In the genomic region with DNA sequence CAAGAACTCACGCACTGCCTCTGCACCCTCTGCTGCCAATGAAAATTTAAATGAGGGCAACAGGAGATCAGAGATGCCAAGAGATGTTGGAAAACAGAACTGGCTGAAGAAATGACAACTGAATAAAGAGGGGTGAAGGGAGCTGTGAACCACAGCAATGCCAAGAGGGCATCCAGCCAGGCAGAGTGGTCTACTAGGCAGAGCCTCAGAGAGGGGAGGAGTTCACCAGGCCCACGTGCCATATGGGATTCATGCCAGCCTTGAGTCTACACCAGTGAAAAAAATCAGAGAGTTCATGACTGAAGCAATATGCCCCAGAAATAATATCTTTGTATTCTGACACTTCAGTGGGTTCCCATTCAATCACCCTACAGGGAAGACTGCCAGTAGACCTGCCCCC, we compare ENCODE assay signal across 18 cellular contexts. TPM values are rescaled to one million over a fixed set of nuclear protein-coding genes. Genes with fewer than 3 reads are reported as not detected.
DNase-seq lines count a peak whose midpoint lies in the region; ATAC-seq and FAIRE-seq lines count a peak whose summit lies in the region.
"Had no signal": no experiment of that assay in that cellular context is flagged by ENCODE, and none has a peak within 500 bp of the region (broad histone marks: within the 10 kb centered on the region; RNA-seq: fewer than 3 reads in every experiment).

No MANE protein-coding gene starts in this region.

- H3K4me1 Mint-ChIP-seq in activated CD8-positive, alpha-beta T cell treated with anti-CD3 and anti-CD28 coated beads, Interleukin-2, amount 10 ng/mL, durations not matched to agents 7 days and 5 days (ENCODE audit: low read depth): peaks cover 61% of the 10 kb centered on the region
- H3K4me1 Mint-ChIP-seq in memory B cell: peaks cover 54% of the 10 kb centered on the region

- peaks cover 81% of the 10 kb centered on the region for H3K36me3 Mint-ChIP-seq in activated CD8-positive, alpha-beta T cell treated with anti-CD3 and anti-CD28 coated beads, Interleukin-2, amount 10 ng/mL, durations not matched to agents 7 days and 5 days (ENCODE audit: low read depth)
- H3K36me3 Mint-ChIP-seq in memory B cell: peaks cover 32% of the 10 kb centered on the region

- POLR2A ChIA-PET in activated CD8-positive, alpha-beta T cell treated with anti-CD3 and anti-CD28 coated beads, Interleukin-2, amount 10 ng/mL, durations not matched to agents 7 days and 5 days (lab: Charles Lee): no interaction called here

- FAIRE-seq in frontal cortex (lab: Jason Lieb, UNC): no peak

- no peaks in the 10 kb centered on the region for H3K27me3 Mint-ChIP-seq in activated CD8-positive, alpha-beta T cell treated with anti-CD3 and anti-CD28 coated beads, Interleukin-2, amount 10 ng/mL, durations not matched to agents 7 days and 5 days (ENCODE audit: low read depth)
- H3K27me3 Mint-ChIP-seq in memory B cell: no peaks in the 10 kb centered on the region

- H3K27ac Mint-ChIP-seq in activated CD8-positive, alpha-beta T cell treated with anti-CD3 and anti-CD28 coated beads, Interleukin-2, amount 10 ng/mL, durations not matched to agents 7 days and 5 days: peak overlapping the region; percentile 73
- H3K27ac Mint-ChIP-seq in memory B cell: peak overlapping the region; percentile 64

- peaks cover 10% of the 10 kb centered on the region for H3K9me3 Mint-ChIP-seq in activated CD8-positive, alpha-beta T cell treated with anti-CD3 and anti-CD28 coated beads, Interleukin-2, amount 10 ng/mL, durations not matched to agents 7 days and 5 days (ENCODE audit: insufficient read depth)
- H3K9me3 Mint-ChIP-seq in memory B cell: peaks cover 4% of the 10 kb centered on the region

- peak overlapping the region; percentile 36 for H3K4me3 Mint-ChIP-seq in activated CD8-positive, alpha-beta T cell treated with anti-CD3 and anti-CD28 coated beads, Interleukin-2, amount 10 ng/mL, durations not matched to agents 7 days and 5 days
- H3K4me3 Mint-ChIP-seq in memory B cell: no peak overlapping the region

- CTCF ChIA-PET in activated CD8-positive, alpha-beta T cell treated with anti-CD3 and anti-CD28 coated beads, Interleukin-2, amount 10 ng/mL, durations not matched to agents 7 days and 5 days (lab: Charles Lee): interaction anchor here (1.1 kb wide), 1 partner anchor 14 kb away, joined by 3 read pairs; no protein-coding TSS in a partner anchor

- DNase-seq in left cardiac atrium: peak; percentile 34
- no peak for DNase-seq in left ventricle myocardium superior
- no peak for DNase-seq in activated CD8-positive, alpha-beta T cell treated with anti-CD3 and anti-CD28 coated beads, Interleukin-2, amount 10 ng/mL, durations not matched to agents 7 days and 5 days
- DNase-seq in memory B cell (ENCODE audit: low spot score in 2 of 2): no peak
- DNase-seq in frontal cortex (ENCODE audit: low spot score in 2 of 2): no peak
- no peak for DNase-seq in NCI-H2227 (lab: John Stamatoyannopoulos, UW; ENCODE audit: unreplicated experiment)
- DNase-seq: amniotic stem cell; BE2C; colonic mucosa; DND-41; heart left ventricle; NCI-H1694 treated with DMSO at 0.1 percent for 48 hours; NK-92 treated with Interleukin-12 subunit alpha and Interleukin-12 subunit beta, amount 100 ng/mL, for 24 hours; SIG-M5; stimulated activated CD4-positive, alpha-beta T cell treated with anti-CD3 and anti-CD28 coated beads, Interleukin-15, amount 100 ng/mL, for 24 hours had no signal

- no peak for ATAC-seq in left cardiac atrium
- ATAC-seq in left ventricle myocardium superior: no peak
- ATAC-seq in activated CD8-positive, alpha-beta T cell treated with anti-CD3 and anti-CD28 coated beads, Interleukin-2, amount 10 ng/mL, durations not matched to agents 7 days and 5 days: no peak
- no peak for ATAC-seq in memory B cell (ENCODE audit: low read depth)
- ATAC-seq in GM21737 (IDR thresholded peaks at IDR 0.05; ENCODE audit: unreplicated experiment): no peak
- ATAC-seq: heart left ventricle had no signal

- intact Hi-C loops in left cardiac atrium (cut with DNase I) (loop anchor here in 1 of 2 donors (5.0 kb wide), 1 partner anchor 38 kb away; no protein-coding TSS in a partner anchor), left ventricle myocardium superior (cut with micrococcal nuclease) (no loop called here)

RNA-seq across cellular contexts. Expression of a gene that starts 4.4 kb away (rescaled TPM):
- 10 to 100 TPM; 43.8 to 43.9 TPM for total RNA-seq in left cardiac atrium
- 56.7 TPM for total RNA-seq in left ventricle myocardium superior
- 10 to 100 TPM; 62.4 TPM for total RNA-seq in activated CD8-positive, alpha-beta T cell treated with anti-CD3 and anti-CD28 coated beads, Interleukin-2, amount 10 ng/mL, durations not matched to agents 7 days and 5 days
- total RNA-seq in frontal cortex: 5.3 TPM

RNA-seq across cellular contexts. Expression of a gene that starts 18.0 kb away (rescaled TPM):
- total RNA-seq in left cardiac atrium: 10 to 100 TPM; 26.5 to 40.7 TPM
- 17.6 TPM for total RNA-seq in left ventricle myocardium superior
- total RNA-seq in activated CD8-positive, alpha-beta T cell treated with anti-CD3 and anti-CD28 coated beads, Interleukin-2, amount 10 ng/mL, durations not matched to agents 7 days and 5 days: 10 to 100 TPM; 37.4 to 38.2 TPM
- total RNA-seq in frontal cortex: 1.2 TPM

RNA-seq across cellular contexts. Expression of a gene that starts 33.3 kb away (rescaled TPM):
- total RNA-seq in left cardiac atrium (10 to 100 TPM; 10.8 to 11.4 TPM), left ventricle myocardium superior (3.8 TPM), frontal cortex (7.7 TPM)
- 1 to 10 TPM; 6.9 to 8.5 TPM for total RNA-seq in activated CD8-positive, alpha-beta T cell treated with anti-CD3 and anti-CD28 coated beads, Interleukin-2, amount 10 ng/mL, durations not matched to agents 7 days and 5 days
- total RNA-seq: epithelial cell of proximal tubule, kidney epithelial cell had no signal
